ENCODE assay signal across 1 cellular context in the genomic region with DNA sequence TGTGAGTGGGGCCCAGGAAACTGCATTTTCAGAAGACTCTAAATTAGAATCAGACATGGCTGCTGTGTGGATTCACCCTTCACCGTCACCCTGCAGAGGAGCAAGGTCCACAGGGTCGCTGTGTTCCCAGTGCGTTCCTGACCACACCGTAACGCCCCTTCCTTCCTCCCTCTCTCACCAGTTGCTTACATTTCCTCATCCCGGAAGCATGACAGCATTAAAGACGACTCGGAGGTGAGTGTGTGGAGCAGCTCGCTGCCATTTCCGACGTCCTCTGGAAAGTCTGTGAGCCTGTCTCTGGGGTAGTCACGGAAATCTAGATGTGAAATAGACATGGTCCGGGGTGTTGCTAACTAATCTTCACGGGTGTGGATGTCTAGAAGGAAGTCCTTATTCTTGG.
TF ChIP-seq lines count a peak whose summit lies in the region.

No MANE protein-coding gene starts in this region.

TF ChIP-seq in HepG2, 621 proteins besides CTCF, POLR2A, EP300 and RAD21 (continued from another document):
- no peak for TF ChIP-seq ZFY (CRISPR knock-in tag; IDR thresholded peaks at IDR 0.05)
- TF ChIP-seq TCF12 (IDR thresholded peaks at IDR 0.05): no peak
- no peak for TF ChIP-seq TCF12 (CRISPR knock-in tag; IDR thresholded peaks at IDR 0.05)
- TF ChIP-seq ZNF281 (CRISPR knock-in tag; IDR thresholded peaks at IDR 0.05; ENCODE audit: borderline replicate concordance): no peak
- TF ChIP-seq NR1H2 (CRISPR knock-in tag; IDR thresholded peaks at IDR 0.05; ENCODE audit: borderline replicate concordance, low read depth): no peak
- TF ChIP-seq ZBTB33 (CRISPR knock-in tag; IDR thresholded peaks at IDR 0.05): no peak
- no peak for TF ChIP-seq FLYWCH1 (CRISPR knock-in tag; IDR thresholded peaks at IDR 0.05)
- no peak for TF ChIP-seq HOXA5 (CRISPR knock-in tag; IDR thresholded peaks at IDR 0.05)
- no peak for TF ChIP-seq ZNF704 (CRISPR knock-in tag; IDR thresholded peaks at IDR 0.05; ENCODE audit: borderline replicate concordance)
- no peak for TF ChIP-seq TEAD3 (CRISPR knock-in tag; optimal IDR thresholded peaks at IDR 0.05; ENCODE audit: borderline replicate concordance)
- TF ChIP-seq, protein P1, sequence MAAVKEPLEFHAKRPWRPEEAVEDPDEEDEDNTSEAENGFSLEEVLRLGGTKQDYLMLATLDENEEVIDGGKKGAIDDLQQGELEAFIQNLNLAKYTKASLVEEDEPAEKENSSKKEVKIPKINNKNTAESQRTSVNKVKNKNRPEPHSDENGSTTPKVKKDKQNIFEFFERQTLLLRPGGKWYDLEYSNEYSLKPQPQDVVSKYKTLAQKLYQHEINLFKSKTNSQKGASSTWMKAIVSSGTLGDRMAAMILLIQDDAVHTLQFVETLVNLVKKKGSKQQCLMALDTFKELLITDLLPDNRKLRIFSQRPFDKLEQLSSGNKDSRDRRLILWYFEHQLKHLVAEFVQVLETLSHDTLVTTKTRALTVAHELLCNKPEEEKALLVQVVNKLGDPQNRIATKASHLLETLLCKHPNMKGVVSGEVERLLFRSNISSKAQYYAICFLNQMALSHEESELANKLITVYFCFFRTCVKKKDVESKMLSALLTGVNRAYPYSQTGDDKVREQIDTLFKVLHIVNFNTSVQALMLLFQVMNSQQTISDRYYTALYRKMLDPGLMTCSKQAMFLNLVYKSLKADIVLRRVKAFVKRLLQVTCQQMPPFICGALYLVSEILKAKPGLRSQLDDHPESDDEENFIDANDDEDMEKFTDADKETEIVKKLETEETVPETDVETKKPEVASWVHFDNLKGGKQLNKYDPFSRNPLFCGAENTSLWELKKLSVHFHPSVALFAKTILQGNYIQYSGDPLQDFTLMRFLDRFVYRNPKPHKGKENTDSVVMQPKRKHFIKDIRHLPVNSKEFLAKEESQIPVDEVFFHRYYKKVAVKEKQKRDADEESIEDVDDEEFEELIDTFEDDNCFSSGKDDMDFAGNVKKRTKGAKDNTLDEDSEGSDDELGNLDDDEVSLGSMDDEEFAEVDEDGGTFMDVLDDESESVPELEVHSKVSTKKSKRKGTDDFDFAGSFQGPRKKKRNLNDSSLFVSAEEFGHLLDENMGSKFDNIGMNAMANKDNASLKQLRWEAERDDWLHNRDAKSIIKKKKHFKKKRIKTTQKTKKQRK (IDR thresholded peaks at IDR 0.05; ENCODE audit: low read length): no peak
TF ChIP-seq in HepG2: peak in this region for 0.
